16 cellular contexts compared by ENCODE assay signal in genomic region chr14:64979336-64980074, GRCh38. TPM values are rescaled to one million over a fixed set of nuclear protein-coding genes. Genes with fewer than 3 reads are reported as not detected.
A peak's percentile ranks its signal among the peaks of the same experiment; 100 is the strongest.
DNase-seq lines count a peak whose midpoint lies in the region; ATAC-seq, FAIRE-seq and TF ChIP-seq lines count a peak whose summit lies in the region.
"Had no signal": no experiment of that assay in that cellular context is flagged by ENCODE, and none has a peak within 500 bp of the region (broad histone marks: within the 10 kb centered on the region; RNA-seq: fewer than 3 reads in every experiment).

No MANE protein-coding gene starts in this region.

- H3K36me3 ChIP-seq in adipocyte (ENCODE audit: control insufficient read depth, insufficient read depth, low read length, severe bottlenecking) (no peaks in the 10 kb centered on the region), left lung (no peaks in the 10 kb centered on the region), H7 (replicated peaks; ENCODE audit: control insufficient read depth, insufficient read depth, low read length) (no peaks in the 10 kb centered on the region)

- peaks cover 4% of the 10 kb centered on the region for H3K27me3 ChIP-seq in adipocyte (replicated peaks; ENCODE audit: control insufficient read depth, insufficient read depth, low read length)
- no peaks in the 10 kb centered on the region for H3K27me3 ChIP-seq in left lung
- no peaks in the 10 kb centered on the region for H3K27me3 ChIP-seq in H7 (ENCODE audit: control insufficient read depth, insufficient read depth, low read length)

- H3K4me1 ChIP-seq in adipocyte (ENCODE audit: control insufficient read depth, insufficient read depth, low read length) (no peaks in the 10 kb centered on the region), left lung (peaks cover 0 to 4% of the 10 kb centered on the region in 2 donors)

- H3K27ac ChIP-seq in left lung: peak overlapping the region in 1 of 2 donors; percentile 18
- H3K27ac ChIP-seq: HL-60 had no signal

- H3K9ac ChIP-seq in adipocyte (ENCODE audit: low read length): no peak overlapping the region

- no peak for TF ChIP-seq CTCF in left lung (IDR thresholded peaks at IDR 0.05)

- H3K4me3 ChIP-seq in adipocyte (ENCODE audit: low read length) (no peak overlapping the region), left lung (no peak overlapping the region), H7 (ENCODE audit: insufficient read depth, low read depth, low read length) (no peak overlapping the region)

- DNase-seq in AG20443 (ENCODE audit: low spot score): peak; percentile 34
- DNase-seq in HTR-8/SVneo (ENCODE audit: insufficient read length, low spot score): no peak
- DNase-seq in adipocyte (ENCODE audit: low read depth): peak; percentile 45
- no peak for DNase-seq in left lung
- DNase-seq in H7: no peak
- DNase-seq in ecto neural progenitor cell (ENCODE audit: low spot score): no peak
- DNase-seq in cerebellum (ENCODE audit: low spot score): no peak
- DNase-seq in DMS 273 treated with DMSO at 0.1 percent for 48 hours (lab: John Stamatoyannopoulos, UW): no peak
- DNase-seq: activated CD4-positive, alpha-beta T cell treated with anti-CD3 and anti-CD28 coated beads, Interleukin-2, amount 50 U/mL, for 4 hours; activated naive CD4-positive, alpha-beta T cell treated with anti-CD3 and anti-CD28 coated beads, Interleukin-2, amount 10 ng/mL, durations not matched to agents 7 days and 5 days; C1 segment of cervical spinal cord; left colon; NCI-H1105 treated with DMSO at 0.1 percent for 48 hours; NK-92 treated with Interleukin-12 subunit alpha and Interleukin-12 subunit beta, amount 100 ng/mL, for 24 hours had no signal

- H3K9me3 ChIP-seq in adipocyte (ENCODE audit: control insufficient read depth, low read length) (no peaks in the 10 kb centered on the region), left lung (no peaks in the 10 kb centered on the region)

- peak; percentile 77 for FAIRE-seq in HTR-8/SVneo (lab: Jason Lieb, UNC)
- FAIRE-seq: frontal cortex had no signal

- intact Hi-C loops in left lung (cut with DNase I): no loop called here

- peak; percentile 63 for ATAC-seq in left lung
- ATAC-seq: left colon had no signal

RNA-seq across cellular contexts. Expression of gene FNTB, which starts 7.2 kb away (rescaled TPM):
- total RNA-seq in left lung: 10 to 100 TPM; 16.6 to 19.3 TPM
- 10.5 and 11.4 TPM in 2 replicates for total RNA-seq in H7 (2014; rRNA removed; shearing (Covaris generic))
- total RNA-seq in cerebellum: 17.7 TPM

RNA-seq across cellular contexts. Expression of gene RAB15, which starts 7.4 kb away (rescaled TPM):
- total RNA-seq in left lung: 10 to 100 TPM; 21.8 to 36.6 TPM
- 43.9 and 48.3 TPM in 2 replicates for total RNA-seq in H7 (2014; rRNA removed; shearing (Covaris generic))
- total RNA-seq in cerebellum: 27.3 TPM

RNA-seq across cellular contexts. Expression of gene GPX2, which starts 37.0 kb away (rescaled TPM):
- total RNA-seq in left lung (1 to 10 TPM in 1 of 2 donors, under 1 TPM in 1; 0.82 to 2.8 TPM), cerebellum (not detected)
- 0.63 and 1.3 TPM in 2 replicates for total RNA-seq in H7 (2014; rRNA removed; shearing (Covaris generic))
- total RNA-seq: frontal cortex had no signal

Comparison
In these comparisons a context has a peak if more than half of its experiments do, and no peak if none do; other contexts are left out.
1. DNase-seq: peak in AG20443 (single experiment) and adipocyte (single experiment); none in HTR-8/SVneo (single experiment), left lung (0 of 2), H7 (single experiment), ecto neural progenitor cell (single experiment), cerebellum (single experiment) and DMS 273 treated with DMSO at 0.1 percent for 48 hours (single experiment).